ENCODE assay signal across 11 cellular contexts in the genomic region with DNA sequence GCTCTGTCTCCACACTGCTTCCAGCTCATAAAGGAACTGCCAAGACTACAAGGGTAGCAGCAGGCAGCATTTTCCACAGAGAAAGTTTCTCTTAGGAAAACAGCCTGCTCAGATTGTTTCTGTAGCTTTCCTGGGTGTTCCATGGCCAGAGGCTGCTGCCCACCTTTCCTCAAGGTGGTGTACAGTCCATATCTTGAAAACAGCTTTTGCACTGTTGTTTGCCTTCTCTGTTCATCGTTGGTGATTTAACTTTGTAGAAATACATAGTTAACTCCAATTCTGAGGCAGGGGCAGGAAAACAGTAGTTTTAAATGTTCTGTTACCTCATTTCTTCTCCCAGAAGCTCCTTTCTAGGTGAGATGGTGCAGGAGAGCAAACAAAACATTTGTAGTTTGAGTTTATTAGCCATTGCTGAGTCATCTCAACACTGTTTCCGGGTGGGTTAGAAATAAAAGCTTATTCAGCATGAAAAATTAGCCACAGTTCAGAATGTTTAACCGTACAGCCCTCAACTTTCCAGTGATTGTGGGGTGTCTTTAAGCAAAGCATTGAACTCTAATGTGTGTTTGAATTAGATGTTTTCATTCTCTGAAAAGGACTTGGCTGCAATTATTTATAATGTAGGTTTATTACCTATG. TPM values are rescaled to one million over a fixed set of nuclear protein-coding genes. Genes with fewer than 3 reads are reported as not detected.
A peak's percentile ranks its signal among the peaks of the same experiment; 100 is the strongest.
DNase-seq lines count a peak whose midpoint lies in the region; ATAC-seq and TF ChIP-seq lines count a peak whose summit lies in the region.
"Had no signal": no experiment of that assay in that cellular context is flagged by ENCODE, and none has a peak within 500 bp of the region (broad histone marks: within the 10 kb centered on the region; RNA-seq: fewer than 3 reads in every experiment).

No MANE protein-coding gene starts in this region.

- H3K27me3 Mint-ChIP-seq in activated naive CD8-positive, alpha-beta T cell = no peaks in the 10 kb centered on the region

- H3K9me3 ChIP-seq in DOHH2 (ENCODE audit: control insufficient read depth, insufficient read depth, low read length) (no peaks in the 10 kb centered on the region), mucosa of descending colon (no peaks in the 10 kb centered on the region)
- H3K9me3 ChIP-seq: lower lobe of right lung had no signal

- H3K36me3 ChIP-seq in DOHH2 (ENCODE audit: control insufficient read depth, low read length) = peaks cover 29% of the 10 kb centered on the region
- no peaks in the 10 kb centered on the region; the same call in 1 of the 2 replicates for H3K36me3 ChIP-seq in KMS-11 (ENCODE audit: insufficient read depth)
- peaks cover 5% of the 10 kb centered on the region for H3K36me3 ChIP-seq in mucosa of descending colon (ENCODE audit: low read depth)

- H3F3A ChIP-seq in DOHH2 (ENCODE audit: control insufficient read depth, insufficient read depth) = peaks cover 3% of the 10 kb centered on the region; the same call in 1 of the 2 replicates

- intact Hi-C loops in mucosa of descending colon (cut with DNase I, micrococcal nuclease) = no loop called here

- H3K36me3 Mint-ChIP-seq in activated naive CD8-positive, alpha-beta T cell = peaks cover 12% of the 10 kb centered on the region

- H3K9me3 Mint-ChIP-seq in activated naive CD8-positive, alpha-beta T cell (ENCODE audit: low read depth) = no peaks in the 10 kb centered on the region

- DNase-seq in mucosa of descending colon = no peak
- no peak for DNase-seq in stimulated activated naive CD4-positive, alpha-beta T cell treated with Interleukin-2 at 50 U/mL for 16 hours (lab: John Stamatoyannopoulos, UW)
- no peak for DNase-seq in NCI-H1694 treated with DMSO at 0.1 percent for 48 hours (lab: John Stamatoyannopoulos, UW)
- DNase-seq in D341Med (ENCODE audit: low spot score) = no peak
- DNase-seq: activated gamma-delta T cell, lower lobe of right lung, NCI-H1092 had no signal

- ATAC-seq in mucosa of descending colon (peak; percentile 34), GM18505 (IDR thresholded peaks at IDR 0.05; ENCODE audit: unreplicated experiment) (no peak)
- ATAC-seq: lower lobe of right lung had no signal

- H3K27ac Mint-ChIP-seq in activated naive CD8-positive, alpha-beta T cell = peak overlapping the region; percentile 80

- H3K9me2 ChIP-seq in DOHH2 (replicated peaks; ENCODE audit: control insufficient read depth, low read length) = no peaks in the 10 kb centered on the region

- TF ChIP-seq CTCF in DOHH2 (IDR thresholded peaks at IDR 0.05; ENCODE audit: low read depth, low read length, poor library complexity, severe bottlenecking) = no peak
- TF ChIP-seq CTCF in KMS-11 (conservative IDR thresholded peaks at IDR 0.05; ENCODE audit: low read depth, low read length) = no peak
- no peak for TF ChIP-seq CTCF in mucosa of descending colon (IDR thresholded peaks at IDR 0.05)

- H3K79me2 ChIP-seq in DOHH2 (ENCODE audit: control insufficient read depth, low read length) (no peaks in the 10 kb centered on the region), KMS-11 (ENCODE audit: insufficient read depth, low read depth) (no peaks in the 10 kb centered on the region)

- H3K9ac ChIP-seq in KMS-11 = peak overlapping the region; percentile 75

- TF ChIP-seq POLR2A in GM18505 (IDR thresholded peaks at IDR 0.05; ENCODE audit: borderline replicate concordance, extremely low read depth, insufficient read depth, insufficient read length) = no peak

- H2AFZ ChIP-seq in KMS-11 (ENCODE audit: low read depth) = peak overlapping the region; percentile 52

- no peak overlapping the region for H3K4me3 ChIP-seq in DOHH2 (ENCODE audit: low read length)
- H3K4me3 ChIP-seq in KMS-11 (IDR thresholded peaks at IDR 0.05; ENCODE audit: insufficient read depth, low read depth, low read length) = no peak overlapping the region
- H3K4me3 ChIP-seq in mucosa of descending colon = no peak overlapping the region
- H3K4me3 ChIP-seq: lower lobe of right lung had no signal

- H3K4me1 ChIP-seq in DOHH2 (ENCODE audit: control insufficient read depth, low read length) (peaks cover 22% of the 10 kb centered on the region), KMS-11 (ENCODE audit: low read depth, poor library complexity, severe bottlenecking) (peaks cover 33% of the 10 kb centered on the region), mucosa of descending colon (ENCODE audit: low read depth) (no peaks in the 10 kb centered on the region)

- H3K4me2 ChIP-seq in DOHH2 (ENCODE audit: low read length) = peak overlapping the region; percentile 2; the same call in 1 of the 2 replicates
- H3K4me2 ChIP-seq in KMS-11 = peak overlapping the region; percentile 79

- H3K27ac ChIP-seq in DOHH2 (ENCODE audit: low read depth, low read length) (no peak overlapping the region), KMS-11 (peak overlapping the region; percentile 97)
- H3K27ac ChIP-seq: lower lobe of right lung had no signal

- H4K20me1 ChIP-seq in DOHH2 (ENCODE audit: control insufficient read depth, insufficient read depth, low read depth, low read length) (no peaks in the 10 kb centered on the region), KMS-11 (ENCODE audit: insufficient read depth) (no peaks in the 10 kb centered on the region)

- H3K27me3 ChIP-seq in DOHH2 (ENCODE audit: control insufficient read depth, low read length) (no peaks in the 10 kb centered on the region), KMS-11 (ENCODE audit: insufficient read depth, low read depth) (no peaks in the 10 kb centered on the region)

- H3K4me3 Mint-ChIP-seq in activated naive CD8-positive, alpha-beta T cell = no peak overlapping the region

- H3K4me1 Mint-ChIP-seq in activated naive CD8-positive, alpha-beta T cell (ENCODE audit: low read depth) = peaks cover 30% of the 10 kb centered on the region

RNA-seq across cellular contexts. Expression of gene DIP2A, which starts 41.7 kb away (rescaled TPM):
- 10 to 100 TPM; 43.8 to 56.7 (median 49.3) TPM for total RNA-seq in mucosa of descending colon
